In the genomic region with DNA sequence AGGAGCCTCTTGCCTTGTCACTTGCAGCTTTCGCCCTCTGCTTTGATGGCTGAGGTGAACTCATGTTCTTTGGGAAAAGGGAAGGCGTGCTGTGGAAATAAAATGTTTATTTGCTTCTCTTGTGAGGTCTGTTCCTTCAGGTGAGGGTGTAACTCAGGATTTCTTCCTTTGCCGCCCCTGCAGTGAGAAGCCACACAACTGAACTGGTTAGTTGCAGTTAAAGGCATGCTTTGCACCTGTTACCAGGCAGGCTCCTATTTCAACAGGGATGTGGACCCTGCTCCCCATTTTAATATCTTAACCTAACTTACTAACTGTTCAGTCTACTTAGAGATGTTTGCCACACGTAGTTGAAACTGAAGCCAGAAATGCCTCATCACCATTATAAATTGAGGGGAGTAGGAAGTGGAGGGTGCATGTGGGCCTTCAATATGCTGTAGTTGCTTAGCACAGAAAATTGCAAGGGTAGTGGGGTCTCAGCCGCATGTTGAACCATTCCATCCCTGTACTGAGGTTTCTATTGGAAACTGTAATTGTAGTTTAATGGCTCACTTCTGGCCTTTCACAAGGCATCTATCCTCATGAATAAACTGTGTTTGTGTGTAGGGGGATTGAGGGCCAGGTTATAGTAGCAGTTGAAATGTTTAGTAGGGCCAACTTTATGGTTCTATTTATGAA, we compare ENCODE assay signal across 14 cellular contexts. TPM values are rescaled to one million over a fixed set of nuclear protein-coding genes. Genes with fewer than 3 reads are reported as not detected.
DNase-seq lines count a peak whose midpoint lies in the region; ATAC-seq and TF ChIP-seq lines count a peak whose summit lies in the region.
"Had no signal": no experiment of that assay in that cellular context is flagged by ENCODE, and none has a peak within 500 bp of the region (broad histone marks: within the 10 kb centered on the region; RNA-seq: fewer than 3 reads in every experiment).

No MANE protein-coding gene starts in this region.

- DNase-seq in SK-N-SH (no peak), erythroblast (lab: John Stamatoyannopoulos, UW) (no peak), NCI-H345 (lab: John Stamatoyannopoulos, UW) (no peak), DMS153 (lab: John Stamatoyannopoulos, UW) (no peak)
- DNase-seq: activated CD4-positive, CD25-positive, alpha-beta regulatory T cell; activated naive CD4-positive, alpha-beta T cell treated with Interleukin-2 at 50 U/mL for 16 hours; cortex of kidney; foreskin keratinocyte; NCI-H226 had no signal

- peaks cover 98% of the 10 kb centered on the region for H3K36me3 ChIP-seq in BLaER1
- H3K36me3 ChIP-seq in SK-N-SH (replicated peaks in 1 of 2; ENCODE audit: control insufficient read depth in 1 of 2, insufficient read depth in 2 of 2, low read length in 1 of 2), result peaks cover 61 to 84% of the 10 kb centered on the region in 2 experiments

- no peak overlapping the region for H2AFZ ChIP-seq in SK-N-SH (ENCODE audit: low read depth)

- peaks cover 30% of the 10 kb centered on the region for H3K79me2 ChIP-seq in SK-N-SH (ENCODE audit: insufficient read depth)

- no peak overlapping the region for H3K4me2 ChIP-seq in BLaER1
- no peak overlapping the region for H3K4me2 ChIP-seq in SK-N-SH

- no peak for TF ChIP-seq CTCF in SK-N-SH (IDR thresholded peaks at IDR 0.05)

- TF ChIP-seq RAD21 in SK-N-SH (IDR thresholded peaks at IDR 0.05; ENCODE audit: low read length), result no peak

- H3K9me3 ChIP-seq in BLaER1 (no peaks in the 10 kb centered on the region), SK-N-SH (no peaks in the 10 kb centered on the region)

- H3K27ac ChIP-seq in BLaER1 (peak overlapping the region; percentile 57), SK-N-SH (ENCODE audit: low read depth in 2 of 2, low read length in 1 of 2) (peak overlapping the region; percentile 40 to 57)
- H3K27ac ChIP-seq: foreskin keratinocyte had no signal

- no peak for TF ChIP-seq EP300 in SK-N-SH (IDR thresholded peaks at IDR 0.05; ENCODE audit: borderline replicate concordance in 1 of 2, low read depth in 1 of 2, low read length in 1 of 2)

- ATAC-seq in GM18505 (IDR thresholded peaks at IDR 0.05; ENCODE audit: unreplicated experiment) (no peak), HG03039 (IDR thresholded peaks at IDR 0.05; ENCODE audit: unreplicated experiment) (no peak), HG03175 (IDR thresholded peaks at IDR 0.05; ENCODE audit: unreplicated experiment) (no peak)
- ATAC-seq: foreskin keratinocyte, Right ventricle myocardium inferior had no signal

- peaks cover 73% of the 10 kb centered on the region for H3F3A ChIP-seq in SK-N-SH (replicated peaks; ENCODE audit: insufficient read depth)

- TF ChIP-seq POLR2A in GM18505 (IDR thresholded peaks at IDR 0.05; ENCODE audit: borderline replicate concordance, extremely low read depth, insufficient read depth, insufficient read length) (peak; percentile 9), erythroblast (IDR thresholded peaks at IDR 0.05; ENCODE audit: low read length) (peak; percentile 39)

- H3K9ac ChIP-seq in BLaER1 (no peak overlapping the region), SK-N-SH (no peak overlapping the region)

- WGBS in SK-N-SH (ENCODE audit: low lambda C conversion rate), result 78% methylated on average over 5 of the region's 5 CpGs

- no peaks in the 10 kb centered on the region for H3K9me2 ChIP-seq in SK-N-SH

- H3K4me1 ChIP-seq in BLaER1 (peaks cover 51% of the 10 kb centered on the region), SK-N-SH (ENCODE audit: control insufficient read depth in 1 of 2, insufficient read depth in 2 of 2, low read depth in 1 of 2, low read length in 1 of 2) (peaks cover 0 to 15% of the 10 kb centered on the region in 2 experiments; a peak in 1 of 4 replicates)

- H3K4me3 ChIP-seq in BLaER1, result no peak overlapping the region
- H3K4me3 ChIP-seq in SK-N-SH (ENCODE audit: low read depth in 2 of 2, low read length in 1 of 2), result no peak overlapping the region

- peaks cover 84% of the 10 kb centered on the region for H4K20me1 ChIP-seq in BLaER1
- H4K20me1 ChIP-seq in SK-N-SH (ENCODE audit: insufficient read depth), result peaks cover 50% of the 10 kb centered on the region

- POLR2A ChIA-PET in SK-N-SH (lab: Yijun Ruan, JAX), result interaction anchor here (1.0 to 2.8 kb wide), 8 partner anchors 8 to 46 kb away, joined by 3 to 29 read pairs (median 8); partner anchors contain the start of genes RACK1 and TRIM41

- no peaks in the 10 kb centered on the region; the same call in 1 of the 2 replicates for H3K27me3 ChIP-seq in BLaER1
- H3K27me3 ChIP-seq in SK-N-SH (ENCODE audit: insufficient read depth), result no peaks in the 10 kb centered on the region
- H3K27me3 ChIP-seq: foreskin keratinocyte had no signal

- CTCF ChIA-PET in SK-N-SH (lab: Yijun Ruan, JAX), result interaction anchor here (0.9 kb wide), 2 partner anchors 12 to 24 kb away, joined by 3 read pairs; no protein-coding TSS in a partner anchor

TF ChIP-seq in SK-N-SH, 30 proteins besides CTCF, POLR2A, EP300 and RAD21:
- no peak for TF ChIP-seq EZH2phosphoT487 (IDR thresholded peaks at IDR 0.05; ENCODE audit: borderline replicate concordance, low read depth)
- peak; percentile 25; the same call in 1 of the 2 replicates for TF ChIP-seq FOSL2 (IDR thresholded peaks at IDR 0.05; ENCODE audit: borderline replicate concordance, low read depth)
- TF ChIP-seq SIN3A (IDR thresholded peaks at IDR 0.05; ENCODE audit: borderline replicate concordance, low read depth, low read length), result peak; percentile 70; the same call in 1 of the 2 replicates
- TF ChIP-seq PBX3 (IDR thresholded peaks at IDR 0.05), result peak; percentile 10; the same call in 1 of the 2 replicates
- TF ChIP-seq JUND (IDR thresholded peaks at IDR 0.05), result peak; percentile 50
- TF ChIP-seq, protein P1, sequence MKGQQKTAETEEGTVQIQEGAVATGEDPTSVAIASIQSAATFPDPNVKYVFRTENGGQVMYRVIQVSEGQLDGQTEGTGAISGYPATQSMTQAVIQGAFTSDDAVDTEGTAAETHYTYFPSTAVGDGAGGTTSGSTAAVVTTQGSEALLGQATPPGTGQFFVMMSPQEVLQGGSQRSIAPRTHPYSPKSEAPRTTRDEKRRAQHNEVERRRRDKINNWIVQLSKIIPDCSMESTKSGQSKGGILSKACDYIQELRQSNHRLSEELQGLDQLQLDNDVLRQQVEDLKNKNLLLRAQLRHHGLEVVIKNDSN (IDR thresholded peaks at IDR 0.05; ENCODE audit: borderline replicate concordance, low read depth), result no peak
- TF ChIP-seq POLR2AphosphoS5 (IDR thresholded peaks at IDR 0.05; ENCODE audit: low read depth, low read length), result peak; percentile 27
- no peak for TF ChIP-seq MEF2A (IDR thresholded peaks at IDR 0.05; ENCODE audit: borderline replicate concordance, low read depth)
- no peak for TF ChIP-seq TCF12 (IDR thresholded peaks at IDR 0.05)
- TF ChIP-seq TEAD4 (IDR thresholded peaks at IDR 0.05; ENCODE audit: borderline replicate concordance, insufficient read depth), result peak; percentile 6; the same call in 1 of the 2 replicates
- TF ChIP-seq, protein P2, sequence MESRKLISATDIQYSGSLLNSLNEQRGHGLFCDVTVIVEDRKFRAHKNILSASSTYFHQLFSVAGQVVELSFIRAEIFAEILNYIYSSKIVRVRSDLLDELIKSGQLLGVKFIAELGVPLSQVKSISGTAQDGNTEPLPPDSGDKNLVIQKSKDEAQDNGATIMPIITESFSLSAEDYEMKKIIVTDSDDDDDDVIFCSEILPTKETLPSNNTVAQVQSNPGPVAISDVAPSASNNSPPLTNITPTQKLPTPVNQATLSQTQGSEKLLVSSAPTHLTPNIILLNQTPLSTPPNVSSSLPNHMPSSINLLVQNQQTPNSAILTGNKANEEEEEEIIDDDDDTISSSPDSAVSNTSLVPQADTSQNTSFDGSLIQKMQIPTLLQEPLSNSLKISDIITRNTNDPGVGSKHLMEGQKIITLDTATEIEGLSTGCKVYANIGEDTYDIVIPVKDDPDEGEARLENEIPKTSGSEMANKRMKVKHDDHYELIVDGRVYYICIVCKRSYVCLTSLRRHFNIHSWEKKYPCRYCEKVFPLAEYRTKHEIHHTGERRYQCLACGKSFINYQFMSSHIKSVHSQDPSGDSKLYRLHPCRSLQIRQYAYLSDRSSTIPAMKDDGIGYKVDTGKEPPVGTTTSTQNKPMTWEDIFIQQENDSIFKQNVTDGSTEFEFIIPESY (IDR thresholded peaks at IDR 0.05; ENCODE audit: borderline replicate concordance, low read depth), result peak; percentile 73; the same call in 1 of the 2 replicates
TF ChIP-seq in SK-N-SH: peak in this region for 7.

RNA-seq across cellular contexts. Expression of gene RACK1, which starts 7.9 kb away (rescaled TPM):
- polyA plus RNA-seq in SK-N-SH (2012; rRNA removed), result 4,191 and 4,715 TPM in 2 replicates
- 3,130 and 3,829 TPM in 2 replicates for polyA plus RNA-seq in SK-N-SH (2012; cell fraction: cytosol; rRNA removed)
- 1,982 and 2,553 TPM in 2 replicates for polyA plus RNA-seq in SK-N-SH (2012; cell fraction: nucleus; rRNA removed)

RNA-seq across cellular contexts. Expression of gene TRIM41, which starts 12.7 kb away (rescaled TPM):
- 35.3 and 35.9 TPM in 2 replicates for polyA plus RNA-seq in SK-N-SH (2012; rRNA removed)
- polyA plus RNA-seq in SK-N-SH (2012; cell fraction: cytosol; rRNA removed), result 17.4 and 20.2 TPM in 2 replicates
- 123 and 125 TPM in 2 replicates for polyA plus RNA-seq in SK-N-SH (2012; cell fraction: nucleus; rRNA removed)

RNA-seq across cellular contexts. Expression of gene TRIM52, which starts 25.1 kb away (rescaled TPM):
- 6.4 and 10.6 TPM in 2 replicates for polyA plus RNA-seq in SK-N-SH (2012; rRNA removed)
- polyA plus RNA-seq in SK-N-SH (2012; cell fraction: cytosol; rRNA removed), result 5.2 and 6.2 TPM in 2 replicates
- 34.7 and 38.0 TPM in 2 replicates for polyA plus RNA-seq in SK-N-SH (2012; cell fraction: nucleus; rRNA removed)

RNA-seq across cellular contexts. Expression of gene TRIM7, which starts 30.8 kb away (rescaled TPM):
- polyA plus RNA-seq in SK-N-SH (2012; rRNA removed), result 2.0 and 3.5 TPM in 2 replicates
- 2.8 and 2.9 TPM in 2 replicates for polyA plus RNA-seq in SK-N-SH (2012; cell fraction: cytosol; rRNA removed)
- polyA plus RNA-seq in SK-N-SH (2012; cell fraction: nucleus; rRNA removed), result 2.4 and 3.9 TPM in 2 replicates
